ENCODE assay signal across 8 cellular contexts in genomic region chr20:63626424-63627128, GRCh38. TPM values are rescaled to one million over a fixed set of nuclear protein-coding genes. Genes with fewer than 3 reads are reported as not detected.
DNase-seq lines count a peak whose midpoint lies in the region; ATAC-seq and TF ChIP-seq lines count a peak whose summit lies in the region.

Gene GMEB2 (minus strand): TSS chr20:63627101. CDS start chr20:63619397, 7,704 bp downstream.

- TF ChIP-seq EP300 in suprapubic skin (IDR thresholded peaks at IDR 0.05), result no peak

- peaks cover 37% of the 10 kb centered on the region for H3K4me1 Mint-ChIP-seq in activated T-cell treated with anti-CD3 and anti-CD28 coated beads, Interleukin-2, amount 50 U/mL, for 4 hours (ENCODE audit: low read depth)
- peaks cover 16 to 59% (median 47%) of the 10 kb centered on the region in 4 donors for H3K4me1 Mint-ChIP-seq in naive thymus-derived CD8-positive, alpha-beta T cell

- H3K27me3 ChIP-seq in BLaER1 treated with 17β-estradiol and CSF1 and Interleukin-3, amounts not matched to agents 10 nM and 100 nM, result no peaks in the 10 kb centered on the region
- no peaks in the 10 kb centered on the region for H3K27me3 ChIP-seq in suprapubic skin

- peaks cover 11% of the 10 kb centered on the region for H3K36me3 Mint-ChIP-seq in activated T-cell treated with anti-CD3 and anti-CD28 coated beads, Interleukin-2, amount 50 U/mL, for 4 hours (ENCODE audit: insufficient read depth)
- H3K36me3 Mint-ChIP-seq in naive thymus-derived CD8-positive, alpha-beta T cell, result peaks cover 6 to 24% (median 12%) of the 10 kb centered on the region in 3 donors

- DNase-seq in GM19238 (ENCODE audit: insufficient read length, low spot score), result peak; percentile 92
- DNase-seq in NOMO-1 treated with DMSO at 0.1 percent for 48 hours (lab: John Stamatoyannopoulos, UW; ENCODE audit: unreplicated experiment), result peak; percentile 67
- DNase-seq in activated T-cell treated with anti-CD3 and anti-CD28 coated beads, Interleukin-2, amount 50 U/mL, for 4 hours, result peak; percentile 68
- DNase-seq in fibroblast of gingiva (ENCODE audit: low read depth), result peak; percentile 67
- peak in 2 of 10 donors; percentile 36 to 69 for DNase-seq in naive thymus-derived CD8-positive, alpha-beta T cell
- peak in 1 of 2 donors; percentile 78 for DNase-seq in suprapubic skin (ENCODE audit: low spot score in 2 of 2)

- H4K20me1 ChIP-seq in BLaER1 treated with 17β-estradiol and CSF1 and Interleukin-3, amounts not matched to agents 10 nM and 100 nM, result peaks cover 0 to 23% (median 11%) of the 10 kb centered on the region in 11 experiments; a peak in 12 of 22 replicates

- H3K36me3 ChIP-seq in BLaER1 treated with 17β-estradiol and CSF1 and Interleukin-3, amounts not matched to agents 10 nM and 100 nM, result peaks cover 0 to 23% (median 10%) of the 10 kb centered on the region in 11 experiments; a peak in 10 of 22 replicates
- H3K36me3 ChIP-seq in suprapubic skin, result no peaks in the 10 kb centered on the region

- peak within 1 kb of the TSS; percentile 94 to 99 (median 98) for H3K4me2 ChIP-seq in BLaER1 treated with 17β-estradiol and CSF1 and Interleukin-3, amounts not matched to agents 10 nM and 100 nM

- no CpG with 5 or more reads among the region's 114 CpGs for WGBS in suprapubic skin

- no peaks in the 10 kb centered on the region for H3K27me3 Mint-ChIP-seq in activated T-cell treated with anti-CD3 and anti-CD28 coated beads, Interleukin-2, amount 50 U/mL, for 4 hours (ENCODE audit: low read depth)
- no peaks in the 10 kb centered on the region for H3K27me3 Mint-ChIP-seq in naive thymus-derived CD8-positive, alpha-beta T cell

- no peak for TF ChIP-seq CTCF in suprapubic skin (IDR thresholded peaks at IDR 0.05)

- peak within 1 kb of the TSS; percentile 95 to 99 (median 98) for H3K9ac ChIP-seq in BLaER1 treated with 17β-estradiol and CSF1 and Interleukin-3, amounts not matched to agents 10 nM and 100 nM

- H3K4me3 Mint-ChIP-seq in activated T-cell treated with anti-CD3 and anti-CD28 coated beads, Interleukin-2, amount 50 U/mL, for 4 hours, result peak within 1 kb of the TSS; percentile 98
- peak within 1 kb of the TSS; percentile 91 to 99 (median 98) for H3K4me3 Mint-ChIP-seq in naive thymus-derived CD8-positive, alpha-beta T cell

- ATAC-seq in HG03432 (IDR thresholded peaks at IDR 0.05; ENCODE audit: unreplicated experiment), result peak; percentile 46
- peak; percentile 67 to 69 for ATAC-seq in activated T-cell treated with anti-CD3 and anti-CD28 coated beads, Interleukin-2, amount 50 U/mL, for 4 hours
- ATAC-seq in naive thymus-derived CD8-positive, alpha-beta T cell, result peak; percentile 45 to 56

- POLR2A ChIA-PET in naive thymus-derived CD8-positive, alpha-beta T cell (lab: Charles Lee), result interaction anchor here (0.6 to 13.5 kb wide), 28 partner anchors 8 to 672 kb away, joined by 3 to 740 read pairs (median 4); partner anchors contain the start of genes ARFRP1, LIME1, OPRL1 and PPDPF

- peak in 1 of 2 donors; percentile 32 for TF ChIP-seq POLR2A in suprapubic skin (IDR thresholded peaks at IDR 0.05)

- no peaks in the 10 kb centered on the region for H3K9me3 Mint-ChIP-seq in activated T-cell treated with anti-CD3 and anti-CD28 coated beads, Interleukin-2, amount 50 U/mL, for 4 hours
- no peaks in the 10 kb centered on the region for H3K9me3 Mint-ChIP-seq in naive thymus-derived CD8-positive, alpha-beta T cell

- peak within 1 kb of the TSS; percentile 95 to 100 (median 99) for H3K27ac ChIP-seq in BLaER1 treated with 17β-estradiol and CSF1 and Interleukin-3, amounts not matched to agents 10 nM and 100 nM
- peak within 1 kb of the TSS; percentile 93 for H3K27ac ChIP-seq in suprapubic skin

- peak within 1 kb of the TSS; percentile 91 to 99 (median 98) for H3K27ac Mint-ChIP-seq in naive thymus-derived CD8-positive, alpha-beta T cell

- no peaks in the 10 kb centered on the region for H3K9me3 ChIP-seq in BLaER1 treated with 17β-estradiol and CSF1 and Interleukin-3, amounts not matched to agents 10 nM and 100 nM (replicated peaks in 1 of 11)
- H3K9me3 ChIP-seq in suprapubic skin, result no peaks in the 10 kb centered on the region

- peaks cover 37 to 79% (median 64%) of the 10 kb centered on the region in 10 experiments for H3K4me1 ChIP-seq in BLaER1 treated with 17β-estradiol and CSF1 and Interleukin-3, amounts not matched to agents 10 nM and 100 nM
- H3K4me1 ChIP-seq in suprapubic skin, result peaks cover 34% of the 10 kb centered on the region

- H3K4me3 ChIP-seq in BLaER1 treated with 17β-estradiol and CSF1 and Interleukin-3, amounts not matched to agents 10 nM and 100 nM, result peak within 1 kb of the TSS; percentile 77 to 99 (median 96)
- peak within 1 kb of the TSS; percentile 98 for H3K4me3 ChIP-seq in suprapubic skin

RNA-seq across cellular contexts. Expression of gene GMEB2, which starts in this region (rescaled TPM):
- 10 to 100 TPM; 14.6 to 16.1 (median 15.1) TPM for total RNA-seq in activated T-cell treated with anti-CD3 and anti-CD28 coated beads, Interleukin-2, amount 50 U/mL, for 4 hours
- 10 to 100 TPM; 26.1 to 26.6 TPM for total RNA-seq in naive thymus-derived CD8-positive, alpha-beta T cell
- polyA plus RNA-seq in naive thymus-derived CD8-positive, alpha-beta T cell, result 10 to 100 TPM in 1 of 3 donors, 1 to 10 TPM in 2; 6.2 to 16.3 (median 6.8) TPM
- total RNA-seq in suprapubic skin, result 10 to 100 TPM; 15.5 to 18.5 (median 16.4) TPM
